Comparison of ENCODE assay signal across 19 cellular contexts in the genomic region with DNA sequence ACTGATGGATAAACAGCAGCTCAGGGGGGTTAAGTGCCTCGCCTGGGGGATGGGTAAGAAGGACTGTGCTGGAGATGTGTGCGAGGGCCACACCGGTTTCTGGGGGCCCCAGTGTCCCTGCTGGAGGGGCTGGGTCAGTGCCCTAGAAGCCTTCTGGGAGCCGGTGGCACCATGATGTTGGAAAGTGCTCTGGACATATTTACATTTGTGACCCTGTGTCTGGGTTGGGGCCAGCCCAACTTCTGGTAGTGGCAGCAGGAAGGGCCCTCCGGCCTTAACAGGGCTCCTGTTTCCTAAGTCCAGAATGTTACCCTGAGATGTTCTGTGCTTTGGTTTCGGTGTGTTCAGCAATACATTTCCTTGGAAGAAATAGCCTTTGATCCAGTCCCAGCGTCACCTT.
A peak's percentile ranks its signal among the peaks of the same experiment; 100 is the strongest.
DNase-seq lines count a peak whose midpoint lies in the region; ATAC-seq and TF ChIP-seq lines count a peak whose summit lies in the region.
"Had no signal": no experiment of that assay in that cellular context is flagged by ENCODE, and none has a peak within 500 bp of the region (broad histone marks: within the 10 kb centered on the region; RNA-seq: fewer than 3 reads in every experiment).

No MANE protein-coding gene starts in this region.

- H3K36me3 Mint-ChIP-seq in natural killer cell (no peaks in the 10 kb centered on the region), endodermal cell (ENCODE audit: low read depth) (no peaks in the 10 kb centered on the region), progenitor cell of endocrine pancreas (ENCODE audit: insufficient read depth) (no peaks in the 10 kb centered on the region)
- no peaks in the 10 kb centered on the region for H3K36me3 Mint-ChIP-seq in natural killer cell treated with Interleukin-12 subunit alpha and Interleukin-12 subunit beta and Interleukin-15 and Interleukin-18, amount 100 ng/mL, for 72 hours
- H3K36me3 Mint-ChIP-seq: activated naive CD4-positive, alpha-beta T cell treated with anti-CD3 and anti-CD28 coated beads, Interleukin-2, amount 50 U/mL, for 24 hours had no signal

- no peak overlapping the region for H3K4me3 Mint-ChIP-seq in natural killer cell
- no peak overlapping the region for H3K4me3 Mint-ChIP-seq in natural killer cell treated with Interleukin-12 subunit alpha and Interleukin-12 subunit beta and Interleukin-15 and Interleukin-18, amount 100 ng/mL, for 72 hours
- H3K4me3 Mint-ChIP-seq in endodermal cell = no peak overlapping the region
- H3K4me3 Mint-ChIP-seq in progenitor cell of endocrine pancreas (ENCODE audit: low read depth) = no peak overlapping the region
- H3K4me3 Mint-ChIP-seq: activated CD4-positive, alpha-beta T cell treated with anti-CD3 and anti-CD28 coated beads, Interleukin-2, amount 10 ng/mL, durations not matched to agents 7 days and 5 days; activated naive CD4-positive, alpha-beta T cell treated with anti-CD3 and anti-CD28 coated beads, Interleukin-2, amount 50 U/mL, for 24 hours; B cell had no signal

- DNase-seq in natural killer cell (peak; percentile 8), endodermal cell (peak; percentile 20), progenitor cell of endocrine pancreas (ENCODE audit: low spot score, unreplicated experiment) (peak; percentile 0), NCI-H1105 treated with DMSO at 0.1 percent for 48 hours (lab: John Stamatoyannopoulos, UW) (no peak), hypothalamus (lab: John Stamatoyannopoulos, UW) (no peak), iPS-NIHi7 (ENCODE audit: extremely low spot score) (no peak)
- no peak for DNase-seq in natural killer cell treated with Interleukin-12 subunit alpha and Interleukin-12 subunit beta and Interleukin-15 and Interleukin-18, amount 100 ng/mL, for 72 hours (ENCODE audit: low spot score)
- DNase-seq: activated CD4-positive, alpha-beta T cell treated with anti-CD3 and anti-CD28 coated beads, Interleukin-2, amount 10 ng/mL, durations not matched to agents 7 days and 5 days; amygdala; effector memory CD4-positive, alpha-beta T cell; erythroblast; mesenchymal stem cell; NCI-H1694; stimulated activated naive CD4-positive, alpha-beta T cell had no signal

- H3K4me1 ChIP-seq in endodermal cell (ENCODE audit: control insufficient read depth, insufficient read depth, low read length) = no peaks in the 10 kb centered on the region

- TF ChIP-seq CTCF in natural killer cell (IDR thresholded peaks at IDR 0.05) (no peak), endodermal cell (conservative IDR thresholded peaks at IDR 0.05) (no peak), progenitor cell of endocrine pancreas (IDR thresholded peaks at IDR 0.05; ENCODE audit: unreplicated experiment) (no peak)

- no peak overlapping the region for H3K4me3 ChIP-seq in endodermal cell (ENCODE audit: low read length)
- H3K4me3 ChIP-seq: thoracic aorta had no signal

- H3K9me3 ChIP-seq in endodermal cell (ENCODE audit: control insufficient read depth, low read length) = no peaks in the 10 kb centered on the region
- H3K9me3 ChIP-seq: thoracic aorta had no signal

- no peak overlapping the region for H3K27ac ChIP-seq in endodermal cell (ENCODE audit: low read depth, low read length)
- H3K27ac ChIP-seq: RWPE1, thoracic aorta had no signal

- no peak overlapping the region for H3K27ac Mint-ChIP-seq in natural killer cell
- H3K27ac Mint-ChIP-seq in natural killer cell treated with Interleukin-12 subunit alpha and Interleukin-12 subunit beta and Interleukin-15 and Interleukin-18, amount 100 ng/mL, for 72 hours = no peak overlapping the region
- H3K27ac Mint-ChIP-seq in endodermal cell = no peak overlapping the region
- H3K27ac Mint-ChIP-seq in progenitor cell of endocrine pancreas = no peak overlapping the region
- H3K27ac Mint-ChIP-seq: activated CD4-positive, alpha-beta T cell treated with anti-CD3 and anti-CD28 coated beads, Interleukin-2, amount 10 ng/mL, durations not matched to agents 7 days and 5 days; activated naive CD4-positive, alpha-beta T cell treated with anti-CD3 and anti-CD28 coated beads, Interleukin-2, amount 50 U/mL, for 24 hours; B cell had no signal

- peaks cover 0 to 11% of the 10 kb centered on the region in 2 donors for H3K27me3 Mint-ChIP-seq in natural killer cell (ENCODE audit: low read depth in 2 of 2)
- peaks cover 6 to 21% of the 10 kb centered on the region in 2 donors for H3K27me3 Mint-ChIP-seq in natural killer cell treated with Interleukin-12 subunit alpha and Interleukin-12 subunit beta and Interleukin-15 and Interleukin-18, amount 100 ng/mL, for 72 hours
- peaks cover 13% of the 10 kb centered on the region for H3K27me3 Mint-ChIP-seq in endodermal cell (ENCODE audit: insufficient read depth)
- H3K27me3 Mint-ChIP-seq in progenitor cell of endocrine pancreas = peaks cover 17% of the 10 kb centered on the region
- H3K27me3 Mint-ChIP-seq: activated CD4-positive, alpha-beta T cell treated with anti-CD3 and anti-CD28 coated beads, Interleukin-2, amount 10 ng/mL, durations not matched to agents 7 days and 5 days; activated naive CD4-positive, alpha-beta T cell treated with anti-CD3 and anti-CD28 coated beads, Interleukin-2, amount 50 U/mL, for 24 hours had no signal

- intact Hi-C loops in natural killer cell (cut with micrococcal nuclease) = no loop called here

- WGBS in endodermal cell (ENCODE audit: insufficient coverage in 1 of 2, insufficient read length in 1 of 2), 2 experiments = 91 to 100% methylated on average over 3 to 7 of the region's 7 CpGs

- ATAC-seq in natural killer cell (no peak), HG03039 (IDR thresholded peaks at IDR 0.05; ENCODE audit: unreplicated experiment) (no peak)
- ATAC-seq in natural killer cell treated with Interleukin-12 subunit alpha and Interleukin-12 subunit beta and Interleukin-15 and Interleukin-18, amount 100 ng/mL, for 72 hours = no peak

- no peak overlapping the region for H3K9ac ChIP-seq in endodermal cell (ENCODE audit: extremely low read depth, low read length, poor library complexity, severe bottlenecking)

- H3K4me1 Mint-ChIP-seq in natural killer cell = no peaks in the 10 kb centered on the region
- no peaks in the 10 kb centered on the region for H3K4me1 Mint-ChIP-seq in natural killer cell treated with Interleukin-12 subunit alpha and Interleukin-12 subunit beta and Interleukin-15 and Interleukin-18, amount 100 ng/mL, for 72 hours (ENCODE audit: low read depth in 2 of 2)
- H3K4me1 Mint-ChIP-seq in endodermal cell = no peaks in the 10 kb centered on the region
- peaks cover 5% of the 10 kb centered on the region for H3K4me1 Mint-ChIP-seq in progenitor cell of endocrine pancreas (ENCODE audit: low read depth)
- H3K4me1 Mint-ChIP-seq: activated CD4-positive, alpha-beta T cell treated with anti-CD3 and anti-CD28 coated beads, Interleukin-2, amount 10 ng/mL, durations not matched to agents 7 days and 5 days; activated naive CD4-positive, alpha-beta T cell treated with anti-CD3 and anti-CD28 coated beads, Interleukin-2, amount 50 U/mL, for 24 hours; B cell had no signal

- H3K9me3 Mint-ChIP-seq in natural killer cell (no peaks in the 10 kb centered on the region), endodermal cell (peaks cover 10% of the 10 kb centered on the region), progenitor cell of endocrine pancreas (ENCODE audit: low read depth) (peaks cover 3% of the 10 kb centered on the region)
- H3K9me3 Mint-ChIP-seq in natural killer cell treated with Interleukin-12 subunit alpha and Interleukin-12 subunit beta and Interleukin-15 and Interleukin-18, amount 100 ng/mL, for 72 hours = no peaks in the 10 kb centered on the region
- H3K9me3 Mint-ChIP-seq: activated CD4-positive, alpha-beta T cell treated with anti-CD3 and anti-CD28 coated beads, Interleukin-2, amount 10 ng/mL, durations not matched to agents 7 days and 5 days; activated naive CD4-positive, alpha-beta T cell treated with anti-CD3 and anti-CD28 coated beads, Interleukin-2, amount 50 U/mL, for 24 hours had no signal

- H3K27me3 ChIP-seq in endodermal cell (ENCODE audit: control insufficient read depth, insufficient read depth, low read length, poor library complexity, severe bottlenecking) = no peaks in the 10 kb centered on the region

- H3K36me3 ChIP-seq in endodermal cell (ENCODE audit: control insufficient read depth, insufficient read depth, low read length) = no peaks in the 10 kb centered on the region
- H3K36me3 ChIP-seq: thoracic aorta had no signal

Comparison
In these comparisons a context has a peak if more than half of its experiments do, and no peak if none do; other contexts are left out.
1. DNase-seq: peak in natural killer cell (single experiment), endodermal cell (single experiment) and progenitor cell of endocrine pancreas (single experiment); none in natural killer cell treated with Interleukin-12 subunit alpha and Interleukin-12 subunit beta and Interleukin-15 and Interleukin-18, amount 100 ng/mL, for 72 hours (single experiment), NCI-H1105 treated with DMSO at 0.1 percent for 48 hours (single experiment), hypothalamus (0 of 51) and iPS-NIHi7 (single experiment).